Comparison of ENCODE assay signal across 8 cellular contexts in genomic region chr3:112333002-112333385, GRCh38. TPM values are rescaled to one million over a fixed set of nuclear protein-coding genes. Genes with fewer than 3 reads are reported as not detected.
DNase-seq lines count a peak whose midpoint lies in the region; ATAC-seq, FAIRE-seq and TF ChIP-seq lines count a peak whose summit lies in the region.

Gene CD200, plus strand, starts transcription at chr3:112333156. Its CDS starts 57 bp downstream, at chr3:112333213.

- CTCF ChIA-PET in CD4-positive, alpha-beta T cell (lab: Charles Lee), result interaction anchor here (0.7 to 1.1 kb wide), 3 partner anchors 24 to 128 kb away, joined by 3 read pairs; no protein-coding TSS in a partner anchor
- CTCF ChIA-PET in activated CD8-positive, alpha-beta memory T cell treated with anti-CD3 and anti-CD28 coated beads for 36 hours (lab: Charles Lee), result interaction anchor here (1.0 to 1.6 kb wide), 5 partner anchors 40 to 194 kb away, joined by 3 to 4 read pairs (median 3); no protein-coding TSS in a partner anchor
- CTCF ChIA-PET in H1 (lab: Charles Lee; ENCODE audit: partially characterized antibody), result interaction anchor here (0.6 to 5.9 kb wide), 20 partner anchors 8 to 378 kb away, joined by 3 to 31 read pairs (median 4); partner anchors contain the start of gene SLC9C1

- H4K8ac ChIP-seq in H1 (ENCODE audit: extremely low read depth, insufficient read depth, low read length), result peak within 1 kb of the TSS; percentile 88

- H3K79me1 ChIP-seq in H1 (ENCODE audit: low read depth, low read length), result peaks cover 10% of the 10 kb centered on the region

- no peaks in the 10 kb centered on the region for H3K36me3 Mint-ChIP-seq in CD4-positive, alpha-beta T cell (ENCODE audit: low read depth)

- no peak within 1 kb of the TSS for H3K14ac ChIP-seq in H1 (ENCODE audit: insufficient read length)

- H3K4me2 ChIP-seq in H1 (ENCODE audit: insufficient read depth in 1 of 2, low read depth in 2 of 2, low read length in 2 of 2), result peak within 1 kb of the TSS; percentile 86

- peaks cover 2 to 22% (median 10%) of the 10 kb centered on the region in 4 experiments; a peak in 6 of 7 replicates for H3K4me1 ChIP-seq in H1 (replicated peaks in 1 of 4; ENCODE audit: control insufficient read depth in 3 of 4, insufficient read depth in 4 of 4, low read length in 3 of 4)
- H3K4me1 ChIP-seq in mononuclear cell (ENCODE audit: insufficient read depth, low read length), result peaks cover 23% of the 10 kb centered on the region

- H2BK20ac ChIP-seq in H1 (ENCODE audit: low read length), result no peak within 1 kb of the TSS; the same call in 1 of the 2 replicates

- peak within 1 kb of the TSS; percentile 94 for H3K4me3 Mint-ChIP-seq in CD4-positive, alpha-beta T cell

- peaks cover 18 to 55% of the 10 kb centered on the region in 2 experiments for H3K79me2 ChIP-seq in H1 (ENCODE audit: control insufficient read depth in 1 of 2, insufficient read depth in 2 of 2, low read length in 2 of 2)

- H2AFZ ChIP-seq in H1 (ENCODE audit: low read length), result no peak within 1 kb of the TSS

- peaks cover 7% of the 10 kb centered on the region; the same call in 1 of the 2 replicates for H3K23me2 ChIP-seq in H1 (ENCODE audit: low read depth, low read length)

- no peak for FAIRE-seq in H1 (lab: Jason Lieb, UNC)

- peak within 1 kb of the TSS; percentile 95 for H3K56ac ChIP-seq in H1 (replicated peaks; ENCODE audit: insufficient read length, low read depth, low read length)

- peak within 1 kb of the TSS; percentile 92 for H3K4ac ChIP-seq in H1 (replicated peaks; ENCODE audit: insufficient read length, low read depth, low read length)

- no peak within 1 kb of the TSS for H3K23ac ChIP-seq in H1 (ENCODE audit: insufficient read length)

- TF ChIP-seq CTCF in CD4-positive, alpha-beta T cell (IDR thresholded peaks at IDR 0.05), result no peak
- TF ChIP-seq CTCF in H1 (IDR thresholded peaks at IDR 0.05; ENCODE audit: control extremely low read depth in 1 of 3, insufficient read depth in 1 of 3, low read depth in 1 of 3, low read length in 3 of 3), result peak in 1 of 3 experiments; percentile 1; a peak in 1 of 4 replicates

- H3K18ac ChIP-seq in H1 (ENCODE audit: extremely low read depth, low read length), result peak within 1 kb of the TSS; percentile 93

- no peaks in the 10 kb centered on the region for H4K20me1 ChIP-seq in H1 (replicated peaks in 1 of 2; ENCODE audit: control insufficient read depth in 1 of 2, insufficient read depth in 2 of 2, low read length in 2 of 2)

- peak within 1 kb of the TSS; percentile 98 for H4K5ac ChIP-seq in H1 (ENCODE audit: insufficient read length, low read depth, low read length)

- no peak within 1 kb of the TSS for H2AK5ac ChIP-seq in H1 (ENCODE audit: low read depth, low read length)

- H3K4me3 ChIP-seq in H1 (ENCODE audit: extremely low read depth in 1 of 4, insufficient read depth in 2 of 4, low read depth in 3 of 4, low read length in 4 of 4), result peak within 1 kb of the TSS; percentile 63 to 86 (median 84)
- H3K4me3 ChIP-seq in mononuclear cell (ENCODE audit: low read length), result peak within 1 kb of the TSS; percentile 56

- no peaks in the 10 kb centered on the region for H3K27me3 ChIP-seq in CD4-positive, alpha-beta T cell (ENCODE audit: control insufficient read depth, insufficient read depth, low read length)
- no peaks in the 10 kb centered on the region for H3K27me3 ChIP-seq in H1 (replicated peaks in 1 of 4; ENCODE audit: control insufficient read depth in 3 of 4, extremely low read depth in 1 of 4, insufficient read depth in 3 of 4, low read length in 3 of 4)
- H3K27me3 ChIP-seq in mononuclear cell (ENCODE audit: insufficient read depth, low read length), result no peaks in the 10 kb centered on the region

- peak in 1 of 2 experiments; percentile 75; a peak in 1 of 3 replicates for TF ChIP-seq POLR2A in H1 (IDR thresholded peaks at IDR 0.05; ENCODE audit: control extremely low read depth in 1 of 2, low read depth in 2 of 2, low read length in 2 of 2)

- TF ChIP-seq EP300 in H1 (IDR thresholded peaks at IDR 0.05; ENCODE audit: borderline replicate concordance in 1 of 2, low read depth in 2 of 2, low read length in 2 of 2), result no peak

- H3K27ac ChIP-seq in CD4-positive, alpha-beta T cell (ENCODE audit: low read depth, low read length), result peak within 1 kb of the TSS; percentile 40
- peak within 1 kb of the TSS; percentile 91 for H3K27ac ChIP-seq in H1 (ENCODE audit: low read depth, low read length)

- intact Hi-C loops in CD4-positive, alpha-beta T cell (cut with DNase I, micrococcal nuclease), result loop anchor here in 1 of 2 experiments (10.0 kb wide), 1 partner anchor 102 kb away; no protein-coding TSS in a partner anchor

- H3K27me3 Mint-ChIP-seq in CD4-positive, alpha-beta T cell, result no peaks in the 10 kb centered on the region

- H2BK5ac ChIP-seq in H1 (ENCODE audit: low read depth, low read length), result peak within 1 kb of the TSS; percentile 91

- H4K91ac ChIP-seq in H1 (replicated peaks; ENCODE audit: insufficient read length, low read length), result peak within 1 kb of the TSS; percentile 97

- DNase-seq in CD4-positive, alpha-beta T cell, result peak in 9 of 10 experiments; percentile 19 to 58 (median 34)
- DNase-seq in NCI-H2081 (lab: John Stamatoyannopoulos, UW) (peak; percentile 73 to 85), H1 (ENCODE audit: low read depth in 1 of 2, low spot score in 2 of 2) (no peak), HuH-7.5 (ENCODE audit: low spot score) (no peak)
- peak; percentile 35 for DNase-seq in stimulated activated CD8-positive, alpha-beta memory T cell treated with anti-CD3 and anti-CD28 coated beads, Interleukin-4, amount 100 ng/mL, for 24 hours (ENCODE audit: low read depth)

- 0 out of 2 replicates have a peak within 1 kb of the TSS, but pooled peaks have one; percentile 5 for H2BK15ac ChIP-seq in H1 (ENCODE audit: low read length)

- peak within 1 kb of the TSS; percentile 92 for H2BK120ac ChIP-seq in H1 (replicated peaks; ENCODE audit: low read depth, low read length)

- H3K9ac ChIP-seq in H1 (replicated peaks in 1 of 4; ENCODE audit: extremely low read depth in 1 of 4, low read depth in 3 of 4, low read length in 3 of 4), result peak within 1 kb of the TSS; percentile 81 to 88 (median 84)

- no peaks in the 10 kb centered on the region for H3K9me3 Mint-ChIP-seq in CD4-positive, alpha-beta T cell

- WGBS in H1 (ENCODE audit: extremely low coverage in 1 of 2, insufficient coverage in 1 of 2, insufficient read length in 1 of 2, insufficient replicate concordance in 2 of 2, low coverage in 1 of 2, low lambda C conversion rate in 2 of 2, missing lambda C conversion rate in 1 of 2), 2 experiments, result 2% methylated on average over 28 of the region's 28 CpGs; no CpG with 5 or more reads in 1 of the 2 experiments

- H3K27ac Mint-ChIP-seq in CD4-positive, alpha-beta T cell, result peak within 1 kb of the TSS; percentile 73

- H3K9me3 ChIP-seq in CD4-positive, alpha-beta T cell (ENCODE audit: control insufficient read depth, low read length), result no peaks in the 10 kb centered on the region
- H3K9me3 ChIP-seq in H1 (ENCODE audit: insufficient read depth in 2 of 2, low read depth in 1 of 2, low read length in 1 of 2), result no peaks in the 10 kb centered on the region
- H3K9me3 ChIP-seq in mononuclear cell (ENCODE audit: low read depth, low read length), result no peaks in the 10 kb centered on the region

- H3K36me3 ChIP-seq in H1 (ENCODE audit: control insufficient read depth in 2 of 4, insufficient read depth in 4 of 4, low read length in 3 of 4), result peaks cover 0 to 16% (median 8%) of the 10 kb centered on the region in 4 experiments; a peak in 4 of 8 replicates

- POLR2A ChIA-PET in CD4-positive, alpha-beta T cell (lab: Charles Lee), result interaction anchor here (0.6 to 4.6 kb wide), 15 partner anchors 8 to 703 kb away, joined by 3 to 38 read pairs (median 4); partner anchors contain the start of genes ATG3, BTLA, GCSAM and SLC35A5
- POLR2A ChIA-PET in activated CD8-positive, alpha-beta memory T cell treated with anti-CD3 and anti-CD28 coated beads for 36 hours (lab: Charles Lee), result no interaction called here
- POLR2A ChIA-PET in H1 (lab: Charles Lee; ENCODE audit: partially characterized antibody), result interaction anchor here (0.6 to 3.0 kb wide), 23 partner anchors 8 to 310 kb away, joined by 3 to 29 read pairs (median 4); partner anchors contain the start of genes ATG3, SLC35A5 and SLC9C1

- H3K4me1 Mint-ChIP-seq in CD4-positive, alpha-beta T cell (ENCODE audit: low read depth), result peaks cover 44% of the 10 kb centered on the region

- ATAC-seq in CD4-positive, alpha-beta T cell (ENCODE audit: poor library complexity), result peak; percentile 77
- ATAC-seq in GM21576 (IDR thresholded peaks at IDR 0.05; ENCODE audit: unreplicated experiment), result peak; percentile 72

- no peak for TF ChIP-seq RAD21 in H1 (IDR thresholded peaks at IDR 0.05 in 1 of 2, conservative IDR thresholded peaks at IDR 0.05 in 1 of 2; ENCODE audit: low read depth in 2 of 2, low read length in 2 of 2)

- H2BK12ac ChIP-seq in H1 (ENCODE audit: low read depth, low read length), result no peak within 1 kb of the TSS

TF ChIP-seq in H1, 55 proteins besides CTCF, POLR2A, EP300 and RAD21 (continues in another document):
- TF ChIP-seq TAF1 (IDR thresholded peaks at IDR 0.05; ENCODE audit: low read depth, low read length) (peak; percentile 77), TBP (IDR thresholded peaks at IDR 0.05; ENCODE audit: low read depth, low read length) (peak; percentile 79; the same call in 1 of the 2 replicates), E2F6 (IDR thresholded peaks at IDR 0.05) (peak; percentile 59; the same call in 1 of the 2 replicates), RBBP5 (IDR thresholded peaks at IDR 0.05; ENCODE audit: borderline replicate concordance, low read depth, low read length) (peak; percentile 72; the same call in 1 of the 2 replicates)

RNA-seq across cellular contexts. Expression of gene CD200, which starts in this region (rescaled TPM):
- 1 to 10 TPM; 5.2 to 6.9 TPM for total RNA-seq in CD4-positive, alpha-beta T cell
- total RNA-seq in activated CD8-positive, alpha-beta memory T cell treated with anti-CD3 and anti-CD28 coated beads for 36 hours, result 10 to 100 TPM; 25.1 to 29.0 TPM
- total RNA-seq in H1 (2021; fragmentation: NEBNext Ultra II Directional; extraction: Animal tissue kit (Norgen Biotek cat#: 25700)), result 50.2 and 51.9 TPM in 2 replicates
- polyA plus RNA-seq in H1 (2011; rRNA removed), result 25.0 and 45.8 TPM in 2 replicates
- polyA plus RNA-seq in H1 (2011; cell fraction: cytosol; rRNA removed), result 39.3 TPM
- 24.9 TPM for polyA plus RNA-seq in H1 (2011; cell fraction: nucleus; rRNA removed)
- polyA plus RNA-seq in H1 (2012, experiment 1 of 2), result 46.2 to 51.4 TPM (median 49.5 TPM) in 4 replicates
- polyA plus RNA-seq in H1 (2012, experiment 2 of 2), result 7.0 TPM
- polyA plus RNA-seq in H1 (2013, experiment 1 of 2), result 104 TPM
- 109 TPM for polyA plus RNA-seq in H1 (2013, experiment 2 of 2)
- polyA minus RNA-seq in H1 (2011; rRNA and poly(A)+ RNA removed), result 41.9 and 57.4 TPM in 2 replicates
- 19.0 TPM for polyA minus RNA-seq in H1 (2011; cell fraction: cytosol; rRNA and poly(A)+ RNA removed)
- 38.7 TPM for polyA minus RNA-seq in H1 (2011; cell fraction: nucleus; rRNA and poly(A)+ RNA removed)
- total RNA-seq in mononuclear cell, result 6.9 TPM

Comparison
In these comparisons a context has a peak if more than half of its experiments do, and no peak if none do; other contexts are left out.
1. DNase-seq: peak in CD4-positive, alpha-beta T cell (9 of 10), NCI-H2081 (2 of 2) and stimulated activated CD8-positive, alpha-beta memory T cell treated with anti-CD3 and anti-CD28 coated beads, Interleukin-4, amount 100 ng/mL, for 24 hours (single experiment); none in H1 (0 of 2) and HuH-7.5 (single experiment).